ENCODE assay signal across 18 cellular contexts in the genomic region with DNA sequence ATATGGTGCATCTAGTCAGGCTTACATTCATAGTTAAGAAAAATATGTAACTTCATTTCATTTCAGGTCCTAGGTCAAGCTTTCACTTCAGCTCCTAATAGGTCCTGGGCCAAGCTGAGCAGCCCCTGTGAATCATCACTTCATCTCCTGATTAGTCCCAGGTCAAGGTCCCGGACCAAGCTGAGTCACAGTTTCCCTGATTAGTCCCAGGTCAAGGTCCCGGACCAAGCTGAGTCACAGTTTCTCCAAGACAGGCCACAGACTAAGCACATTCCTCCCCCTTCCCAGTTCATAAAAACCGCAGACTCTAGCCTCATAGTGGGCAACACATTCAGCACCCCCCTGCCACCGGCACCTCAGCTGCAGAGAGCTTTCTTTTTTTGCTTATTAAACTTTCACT.
DNase-seq lines count a peak whose midpoint lies in the region; ATAC-seq and TF ChIP-seq lines count a peak whose summit lies in the region.
"Had no signal": no experiment of that assay in that cellular context is flagged by ENCODE, and none has a peak within 500 bp of the region (broad histone marks: within the 10 kb centered on the region; RNA-seq: fewer than 3 reads in every experiment).

No MANE protein-coding gene starts in this region.

- H3K4me1 Mint-ChIP-seq in MCF 10A (ENCODE audit: insufficient read depth, unreplicated experiment): no peaks in the 10 kb centered on the region
- H3K4me1 Mint-ChIP-seq in natural killer cell: no peaks in the 10 kb centered on the region

- no peak overlapping the region for H3K4me3 ChIP-seq in mammary epithelial cell (replicated peaks in 1 of 3; ENCODE audit: insufficient read depth in 1 of 3, low read depth in 2 of 3, low read length in 3 of 3)
- no peak overlapping the region for H3K4me3 ChIP-seq in adrenal gland
- H3K4me3 ChIP-seq: SK-N-MC had no signal

- intact Hi-C loops in MCF 10A (cut with micrococcal nuclease) (no loop called here), mammary epithelial cell (cut with micrococcal nuclease) (no loop called here), adrenal gland (cut with DNase I) (no loop called here), posterior vena cava (cut with DNase I) (no loop called here), natural killer cell (cut with micrococcal nuclease) (no loop called here)

- H3K36me3 Mint-ChIP-seq in MCF 10A (ENCODE audit: insufficient read depth, unreplicated experiment) (no peaks in the 10 kb centered on the region), natural killer cell (no peaks in the 10 kb centered on the region)

- no peak overlapping the region for H3K9ac ChIP-seq in mammary epithelial cell (ENCODE audit: insufficient read depth, low read length)

- H3K4me1 ChIP-seq in mammary epithelial cell (ENCODE audit: insufficient read depth, low read length) (no peaks in the 10 kb centered on the region), adrenal gland (replicated peaks in 1 of 2) (no peaks in the 10 kb centered on the region)

- H3K4me2 ChIP-seq in mammary epithelial cell (ENCODE audit: insufficient read depth, low read depth, low read length): no peak overlapping the region

- no peak for TF ChIP-seq POLR2A in adrenal gland (IDR thresholded peaks at IDR 0.05)

- H3K27me3 ChIP-seq in mammary epithelial cell (ENCODE audit: insufficient read depth, low read length) (no peaks in the 10 kb centered on the region), adrenal gland (no peaks in the 10 kb centered on the region)

- BruUV-seq in MCF 10A (replicated peaks; lab: Mats Ljungman, UMichigan) (no TSS peak), mammary epithelial cell (replicated peaks; lab: Mats Ljungman, UMichigan) (no TSS peak)

- H3K36me3 ChIP-seq in mammary epithelial cell (ENCODE audit: insufficient read depth, low read length) (no peaks in the 10 kb centered on the region), adrenal gland (replicated peaks in 1 of 2) (no peaks in the 10 kb centered on the region)

- DNase-seq in MCF 10A (ENCODE audit: unreplicated experiment) (peak; percentile 34), mammary epithelial cell (no peak), adrenal gland (peak in 6 of 7 donors; percentile 16 to 37 (median 22)), islet precursor cell (peak; percentile 87), posterior vena cava (ENCODE audit: low spot score) (peak; percentile 50), natural killer cell (no peak)
- DNase-seq in NK-92 treated with Interleukin-12 subunit alpha and Interleukin-12 subunit beta, amount 100 ng/mL, for 24 hours (lab: John Stamatoyannopoulos, UW): no peak
- DNase-seq: 8988T, DMS153, DND-41, H7, MV-4-11, NCI-H2029, NCI-H446, NCI-H524 treated with DMSO at 0.1 percent for 48 hours, SIG-M5 had no signal

- TF ChIP-seq CTCF in MCF 10A (IDR thresholded peaks at IDR 0.05; ENCODE audit: unreplicated experiment) (no peak), mammary epithelial cell (conservative IDR thresholded peaks at IDR 0.05 in 1 of 2, IDR thresholded peaks at IDR 0.05 in 1 of 2; ENCODE audit: extremely low read depth in 1 of 2, insufficient read depth in 1 of 2, low read depth in 1 of 2, low read length in 2 of 2) (no peak), adrenal gland (IDR thresholded peaks at IDR 0.05) (no peak), natural killer cell (IDR thresholded peaks at IDR 0.05) (no peak)

- H3K4me3 Mint-ChIP-seq in MCF 10A (ENCODE audit: unreplicated experiment) (no peak overlapping the region), natural killer cell (no peak overlapping the region)

- H3K27ac ChIP-seq in mammary epithelial cell (ENCODE audit: insufficient read depth, low read depth, low read length): no peak overlapping the region
- H3K27ac ChIP-seq in adrenal gland: no peak overlapping the region
- H3K27ac ChIP-seq: SK-N-MC had no signal

- H3K27me3 Mint-ChIP-seq in MCF 10A (ENCODE audit: insufficient read depth, unreplicated experiment): peaks cover 4% of the 10 kb centered on the region
- no peaks in the 10 kb centered on the region for H3K27me3 Mint-ChIP-seq in natural killer cell (ENCODE audit: low read depth in 2 of 2)

- H4K20me1 ChIP-seq in mammary epithelial cell (ENCODE audit: insufficient read depth, low read length): no peaks in the 10 kb centered on the region

- H2AFZ ChIP-seq in mammary epithelial cell (ENCODE audit: low read depth, low read length): no peak overlapping the region

- POLR2A ChIA-PET in MCF 10A (lab: Yijun Ruan, JAX): no interaction called here

- in situ Hi-C loops in mammary epithelial cell (cut with MboI; ENCODE audit: low sequenced_read_pairs in 2 of 2): no loop called here

- no peak for ATAC-seq in GM18867 (IDR thresholded peaks at IDR 0.05; ENCODE audit: unreplicated experiment)
- no peak for ATAC-seq in natural killer cell

- WGBS in mammary epithelial cell (ENCODE audit: low coverage, missing lambda C conversion rate): 65% methylated on average over 4 of the region's 4 CpGs
- WGBS in adrenal gland, 4 donors: 68 to 73% (median 70%) methylated on average over 3 to 4 of the region's 4 CpGs

- no peaks in the 10 kb centered on the region for H3K79me2 ChIP-seq in mammary epithelial cell (ENCODE audit: insufficient read depth, low read length)

- no peaks in the 10 kb centered on the region for H3K9me3 ChIP-seq in mammary epithelial cell (replicated peaks; ENCODE audit: insufficient read depth, low read length)
- H3K9me3 ChIP-seq in adrenal gland (replicated peaks in 1 of 3): no peaks in the 10 kb centered on the region

- dilution Hi-C loops in mammary epithelial cell (cut with HindIII; ENCODE audit: low sequenced_read_pairs): no loop called here

- CTCF ChIA-PET in MCF 10A (lab: Yijun Ruan, JAX): interaction anchor here (0.7 kb wide), 1 partner anchor 1732 kb away, joined by 3 read pairs; no protein-coding TSS in a partner anchor
- CTCF ChIA-PET in mammary epithelial cell (lab: Charles Lee; ENCODE audit: low non-redundant PET): no interaction called here

- no peaks in the 10 kb centered on the region for H3K9me3 Mint-ChIP-seq in MCF 10A (ENCODE audit: unreplicated experiment)
- peaks cover 6% of the 10 kb centered on the region in 2 donors for H3K9me3 Mint-ChIP-seq in natural killer cell

- H3K27ac Mint-ChIP-seq in MCF 10A (ENCODE audit: low read depth, unreplicated experiment) (no peak overlapping the region), natural killer cell (no peak overlapping the region)

Comparison
In these comparisons a context has a peak if more than half of its experiments do, and no peak if none do; other contexts are left out.
1. DNase-seq: peak in MCF 10A (single experiment), adrenal gland (6 of 7), islet precursor cell (single experiment) and posterior vena cava (single experiment); none in mammary epithelial cell (single experiment), NK-92 treated with Interleukin-12 subunit alpha and Interleukin-12 subunit beta, amount 100 ng/mL, for 24 hours (single experiment) and natural killer cell (single experiment).